ENCODE assay signal across 27 cellular contexts in genomic region chr7:29487424-29487823, GRCh38.
DNase-seq lines count a peak whose midpoint lies in the region; ATAC-seq and TF ChIP-seq lines count a peak whose summit lies in the region.
"Had no signal": no experiment of that assay in that cellular context is flagged by ENCODE, and none has a peak within 500 bp of the region (broad histone marks: within the 10 kb centered on the region; RNA-seq: fewer than 3 reads in every experiment).

No MANE protein-coding gene starts in this region.

- DNase-seq in adrenal gland (no peak), substantia nigra (lab: John Stamatoyannopoulos, UW) (no peak), osteocyte (ENCODE audit: extremely low spot score, unreplicated experiment) (no peak), DMS79 treated with DMSO at 0.1 percent for 48 hours (lab: John Stamatoyannopoulos, UW) (no peak)
- no peak for DNase-seq in stimulated activated CD4-positive, alpha-beta T cell treated with anti-CD3 and anti-CD28 coated beads, Interleukin-4, amount 100 ng/mL, for 1 hour
- DNase-seq: activated CD4-positive, alpha-beta T cell treated with anti-CD3 and anti-CD28 coated beads, Interleukin-2, amount 10 ng/mL, durations not matched to agents 7 days and 5 days; activated CD8-positive, alpha-beta memory T cell treated with anti-CD3 and anti-CD28 coated beads, Interleukin-2, amount 10 ng/mL, durations not matched to agents 7 days and 5 days; activated naive CD4-positive, alpha-beta T cell treated with anti-CD3 and anti-CD28 coated beads, Interleukin-2, amount 10 ng/mL, durations not matched to agents 7 days and 5 days; aorta; Calu3; effector CD4-positive, alpha-beta T cell; foreskin keratinocyte; left lung; midbrain; NCI-H187; NCI-H226; NCI-H748 treated with DMSO at 0.1 percent for 48 hours; T-helper 17 cell had no signal

- H3K9ac ChIP-seq in Loucy (ENCODE audit: low read depth, low read length, poor library complexity, severe bottlenecking): no peak overlapping the region
- H3K9ac ChIP-seq: BLaER1 treated with 17β-estradiol and CSF1 and Interleukin-3, amounts not matched to agents 10 nM and 100 nM had no signal

- H3K9me3 Mint-ChIP-seq in osteocyte (ENCODE audit: unreplicated experiment): no peaks in the 10 kb centered on the region
- H3K9me3 Mint-ChIP-seq: activated CD4-positive, alpha-beta T cell treated with anti-CD3 and anti-CD28 coated beads, Interleukin-2, amount 10 ng/mL, durations not matched to agents 7 days and 5 days; activated naive CD4-positive, alpha-beta T cell treated with anti-CD3 and anti-CD28 coated beads, Interleukin-2, amount 10 ng/mL, durations not matched to agents 7 days and 5 days had no signal

- H3K27me3 ChIP-seq in Loucy (ENCODE audit: insufficient read depth, low read length, poor library complexity, severe bottlenecking) (no peaks in the 10 kb centered on the region), adrenal gland (no peaks in the 10 kb centered on the region), layer of hippocampus (ENCODE audit: control insufficient read depth, insufficient read depth, low read length) (no peaks in the 10 kb centered on the region)
- H3K27me3 ChIP-seq: BLaER1 treated with 17β-estradiol and CSF1 and Interleukin-3, amounts not matched to agents 10 nM and 100 nM; foreskin keratinocyte; vagina had no signal

- 0 out of 2 replicates have a peak, but pooled peaks cover 2% of the 10 kb centered on the region for H3F3A ChIP-seq in Loucy (ENCODE audit: low read depth)

- intact Hi-C loops in adrenal gland (cut with DNase I): no loop called here

- H3K79me2 ChIP-seq in Loucy (ENCODE audit: insufficient read depth, low read length): no peaks in the 10 kb centered on the region

- no peaks in the 10 kb centered on the region for H4K20me1 ChIP-seq in Loucy (ENCODE audit: insufficient read depth, low read length, poor library complexity, severe bottlenecking)
- H4K20me1 ChIP-seq: BLaER1 treated with 17β-estradiol and CSF1 and Interleukin-3, amounts not matched to agents 10 nM and 100 nM had no signal

- H2AFZ ChIP-seq in Loucy (ENCODE audit: low read length): no peak overlapping the region

- WGBS in adrenal gland, 4 donors: 33 to 42% (median 38%) methylated on average over 2 of the region's 2 CpGs

- H3K36me3 ChIP-seq in Loucy (ENCODE audit: insufficient read depth, low read length): no peaks in the 10 kb centered on the region
- no peaks in the 10 kb centered on the region for H3K36me3 ChIP-seq in adrenal gland (replicated peaks in 1 of 2)
- H3K36me3 ChIP-seq: BLaER1 treated with 17β-estradiol and CSF1 and Interleukin-3, amounts not matched to agents 10 nM and 100 nM; left lung; vagina had no signal

- H3K27me3 Mint-ChIP-seq in osteocyte (ENCODE audit: unreplicated experiment): no peaks in the 10 kb centered on the region
- H3K27me3 Mint-ChIP-seq: activated CD8-positive, alpha-beta memory T cell treated with anti-CD3 and anti-CD28 coated beads, Interleukin-2, amount 10 ng/mL, durations not matched to agents 7 days and 5 days had no signal

- peak overlapping the region; percentile 51 for H3K4me2 ChIP-seq in Loucy (ENCODE audit: low read depth, low read length, poor library complexity, severe bottlenecking)

- H3K9me3 ChIP-seq in Loucy (ENCODE audit: insufficient read depth, low read depth, low read length) (no peaks in the 10 kb centered on the region), adrenal gland (replicated peaks in 1 of 3) (no peaks in the 10 kb centered on the region)
- H3K9me3 ChIP-seq: BLaER1 treated with 17β-estradiol and CSF1 and Interleukin-3, amounts not matched to agents 10 nM and 100 nM; left lung; vagina had no signal

- peak overlapping the region in 3 of 5 donors; percentile 32 to 89 (median 68) for H3K27ac ChIP-seq in adrenal gland
- H3K27ac ChIP-seq in layer of hippocampus (ENCODE audit: low read depth, low read length): peak overlapping the region; percentile 96
- H3K27ac ChIP-seq in substantia nigra (ENCODE audit: low read depth, low read length, poor library complexity, severe bottlenecking): peak overlapping the region; percentile 98
- H3K27ac ChIP-seq: BLaER1 treated with 17β-estradiol and CSF1 and Interleukin-3, amounts not matched to agents 10 nM and 100 nM; foreskin keratinocyte; HL-60; left lung; RWPE1; vagina; VCaP had no signal

- H3K4me3 Mint-ChIP-seq in osteocyte (ENCODE audit: unreplicated experiment): no peak overlapping the region
- H3K4me3 Mint-ChIP-seq: activated CD4-positive, alpha-beta T cell treated with anti-CD3 and anti-CD28 coated beads, Interleukin-2, amount 10 ng/mL, durations not matched to agents 7 days and 5 days; activated CD8-positive, alpha-beta memory T cell treated with anti-CD3 and anti-CD28 coated beads, Interleukin-2, amount 10 ng/mL, durations not matched to agents 7 days and 5 days; activated naive CD4-positive, alpha-beta T cell treated with anti-CD3 and anti-CD28 coated beads, Interleukin-2, amount 10 ng/mL, durations not matched to agents 7 days and 5 days; T-helper 17 cell had no signal

- H3K4me3 ChIP-seq in Loucy (ENCODE audit: low read length, poor library complexity, severe bottlenecking): no peak overlapping the region
- no peak overlapping the region for H3K4me3 ChIP-seq in adrenal gland
- H3K4me3 ChIP-seq: BLaER1 treated with 17β-estradiol and CSF1 and Interleukin-3, amounts not matched to agents 10 nM and 100 nM; left lung; vagina had no signal

- peaks cover 20% of the 10 kb centered on the region for H3K4me1 ChIP-seq in Loucy (ENCODE audit: insufficient read depth, low read length, poor library complexity, severe bottlenecking)
- peaks cover 0 to 16% of the 10 kb centered on the region in 2 donors for H3K4me1 ChIP-seq in adrenal gland (replicated peaks in 1 of 2)
- H3K4me1 ChIP-seq: left lung, vagina had no signal

- H3K9me2 ChIP-seq in Loucy (replicated peaks; ENCODE audit: low read depth, low read length): no peaks in the 10 kb centered on the region

- TF ChIP-seq CTCF in Loucy (conservative IDR thresholded peaks at IDR 0.05; ENCODE audit: low read length): no peak
- no peak for TF ChIP-seq CTCF in adrenal gland (IDR thresholded peaks at IDR 0.05)
- TF ChIP-seq CTCF in osteocyte (IDR thresholded peaks at IDR 0.05): no peak

- no peak for ATAC-seq in HG03442 (IDR thresholded peaks at IDR 0.05; ENCODE audit: unreplicated experiment)
- ATAC-seq: activated CD8-positive, alpha-beta memory T cell treated with anti-CD3 and anti-CD28 coated beads, Interleukin-2, amount 10 ng/mL, durations not matched to agents 7 days and 5 days; esophagus mucosa; foreskin keratinocyte; T-helper 17 cell had no signal

- peaks cover 36% of the 10 kb centered on the region for H3K4me1 Mint-ChIP-seq in osteocyte (ENCODE audit: unreplicated experiment)
- H3K4me1 Mint-ChIP-seq: activated CD4-positive, alpha-beta T cell treated with anti-CD3 and anti-CD28 coated beads, Interleukin-2, amount 10 ng/mL, durations not matched to agents 7 days and 5 days; activated naive CD4-positive, alpha-beta T cell treated with anti-CD3 and anti-CD28 coated beads, Interleukin-2, amount 10 ng/mL, durations not matched to agents 7 days and 5 days had no signal

- no peaks in the 10 kb centered on the region for H3K36me3 Mint-ChIP-seq in osteocyte (ENCODE audit: unreplicated experiment)
- H3K36me3 Mint-ChIP-seq: activated CD8-positive, alpha-beta memory T cell treated with anti-CD3 and anti-CD28 coated beads, Interleukin-2, amount 10 ng/mL, durations not matched to agents 7 days and 5 days; activated naive CD4-positive, alpha-beta T cell treated with anti-CD3 and anti-CD28 coated beads, Interleukin-2, amount 10 ng/mL, durations not matched to agents 7 days and 5 days had no signal

- no peak for TF ChIP-seq POLR2A in adrenal gland (IDR thresholded peaks at IDR 0.05)

- H3K27ac Mint-ChIP-seq in osteocyte (ENCODE audit: unreplicated experiment): no peak overlapping the region
- H3K27ac Mint-ChIP-seq: activated CD4-positive, alpha-beta T cell treated with anti-CD3 and anti-CD28 coated beads, Interleukin-2, amount 10 ng/mL, durations not matched to agents 7 days and 5 days; activated CD8-positive, alpha-beta memory T cell treated with anti-CD3 and anti-CD28 coated beads, Interleukin-2, amount 10 ng/mL, durations not matched to agents 7 days and 5 days; activated naive CD4-positive, alpha-beta T cell treated with anti-CD3 and anti-CD28 coated beads, Interleukin-2, amount 10 ng/mL, durations not matched to agents 7 days and 5 days; T-helper 17 cell had no signal
